Comparison of ENCODE assay signal across 1 cellular context in genomic region chr12:53481458-53481857, GRCh38.
TF ChIP-seq lines count a peak whose summit lies in the region.

No MANE protein-coding gene starts in this region.

TF ChIP-seq in HepG2, 621 proteins besides CTCF, POLR2A, EP300 and RAD21:
- 0 out of 2 replicates have a peak, but pooled peaks have one; percentile 17 for TF ChIP-seq PAF1 (CRISPR knock-in tag; IDR thresholded peaks at IDR 0.05)
- 0 out of 2 replicates have a peak, but pooled peaks have one; percentile 21 for TF ChIP-seq ARID4A (CRISPR knock-in tag; IDR thresholded peaks at IDR 0.05; ENCODE audit: borderline replicate concordance)
